8 cellular contexts compared by ENCODE assay signal in the genomic region with DNA sequence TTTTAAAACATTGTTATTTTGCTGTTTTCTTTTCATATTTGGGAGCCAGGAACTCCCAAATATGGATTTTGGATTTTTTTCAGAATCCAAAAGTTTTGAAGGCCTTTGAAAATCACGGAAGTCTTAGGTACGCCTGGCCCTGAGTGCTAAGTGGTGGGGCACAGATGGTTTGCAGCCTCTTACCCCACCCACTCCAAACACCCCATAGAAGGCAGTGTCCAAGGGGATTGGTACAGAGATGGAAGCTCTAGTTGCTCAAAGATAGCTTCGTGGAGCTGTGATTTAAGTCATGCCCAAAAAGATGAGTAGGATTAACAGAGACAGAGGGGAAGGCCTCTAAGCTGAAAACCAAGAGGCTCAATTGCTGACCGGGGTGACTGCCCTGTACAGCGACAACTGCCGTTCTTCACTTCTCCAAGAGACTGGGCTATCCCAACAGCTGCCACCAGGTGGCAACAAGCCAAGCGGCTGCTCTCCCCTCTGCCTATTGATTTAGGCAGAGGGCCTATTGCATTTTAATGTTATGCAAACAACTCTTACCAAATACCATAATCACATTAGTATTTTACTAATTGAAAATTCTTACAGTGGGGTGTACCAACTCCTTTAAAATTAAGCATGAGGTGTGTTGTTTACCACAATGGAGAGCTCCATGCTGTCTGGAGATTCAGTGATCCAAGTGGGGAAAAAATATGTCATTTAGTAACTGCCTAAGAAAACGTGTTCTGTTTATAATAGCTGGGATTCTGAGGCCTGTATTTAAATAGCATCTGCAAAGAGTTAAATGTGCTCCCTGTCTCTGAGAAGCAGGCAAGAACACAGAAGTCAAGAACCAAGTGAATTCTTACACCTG.
DNase-seq lines count a peak whose midpoint lies in the region; ATAC-seq and TF ChIP-seq lines count a peak whose summit lies in the region.

No MANE protein-coding gene starts in this region.

- no peak for ATAC-seq in GM19455 (IDR thresholded peaks at IDR 0.05; ENCODE audit: unreplicated experiment)

- H3K4me1 Mint-ChIP-seq in endothelial cell (ENCODE audit: unreplicated experiment), result no peaks in the 10 kb centered on the region

- H3K36me3 Mint-ChIP-seq in endothelial cell (ENCODE audit: low read depth, unreplicated experiment), result peaks cover 7% of the 10 kb centered on the region

- DNase-seq in DMS153 (lab: John Stamatoyannopoulos, UW) (peak; percentile 29), HT-29 (ENCODE audit: low spot score) (peak; percentile 95), NOMO-1 treated with dmso at 0.1 percent for 144 hours (lab: John Stamatoyannopoulos, UW; ENCODE audit: unreplicated experiment) (peak; percentile 51), endothelial cell (ENCODE audit: low spot score) (peak; percentile 85), midbrain (lab: John Stamatoyannopoulos, UW) (peak; percentile 79)
- DNase-seq in activated CD8-positive, alpha-beta memory T cell treated with anti-CD3 and anti-CD28 coated beads for 48 hours (ENCODE audit: low read depth in 2 of 3, low spot score in 2 of 3), result peak; percentile 44 to 70 (median 65)
- DNase-seq in stimulated activated CD8-positive, alpha-beta memory T cell treated with anti-CD3 and anti-CD28 coated beads, Interleukin-4, amount 100 ng/mL, for 24 hours (ENCODE audit: low read depth), result peak; percentile 75

- peak; percentile 89 for TF ChIP-seq CTCF in endothelial cell (IDR thresholded peaks at IDR 0.05; ENCODE audit: unreplicated experiment)

- no peak overlapping the region for H3K4me3 Mint-ChIP-seq in endothelial cell (ENCODE audit: unreplicated experiment)

- peaks cover 5% of the 10 kb centered on the region for H3K9me3 Mint-ChIP-seq in endothelial cell (ENCODE audit: unreplicated experiment)

- H3K27me3 Mint-ChIP-seq in endothelial cell (ENCODE audit: unreplicated experiment), result no peaks in the 10 kb centered on the region

- no peak overlapping the region for H3K27ac Mint-ChIP-seq in endothelial cell (ENCODE audit: unreplicated experiment)

Comparison
In these comparisons a context has a peak if more than half of its experiments do, and no peak if none do; other contexts are left out.
1. DNase-seq: peak in every context shown above with its lines; median percentile 95 in HT-29; 85 in endothelial cell; 79 in midbrain; 75 in stimulated activated CD8-positive, alpha-beta memory T cell treated with anti-CD3 and anti-CD28 coated beads, Interleukin-4, amount 100 ng/mL, for 24 hours; 65 in activated CD8-positive, alpha-beta memory T cell treated with anti-CD3 and anti-CD28 coated beads for 48 hours; 51 in NOMO-1 treated with dmso at 0.1 percent for 144 hours; 29 in DMS153.